ENCODE assay signal across 8 cellular contexts in the genomic region with DNA sequence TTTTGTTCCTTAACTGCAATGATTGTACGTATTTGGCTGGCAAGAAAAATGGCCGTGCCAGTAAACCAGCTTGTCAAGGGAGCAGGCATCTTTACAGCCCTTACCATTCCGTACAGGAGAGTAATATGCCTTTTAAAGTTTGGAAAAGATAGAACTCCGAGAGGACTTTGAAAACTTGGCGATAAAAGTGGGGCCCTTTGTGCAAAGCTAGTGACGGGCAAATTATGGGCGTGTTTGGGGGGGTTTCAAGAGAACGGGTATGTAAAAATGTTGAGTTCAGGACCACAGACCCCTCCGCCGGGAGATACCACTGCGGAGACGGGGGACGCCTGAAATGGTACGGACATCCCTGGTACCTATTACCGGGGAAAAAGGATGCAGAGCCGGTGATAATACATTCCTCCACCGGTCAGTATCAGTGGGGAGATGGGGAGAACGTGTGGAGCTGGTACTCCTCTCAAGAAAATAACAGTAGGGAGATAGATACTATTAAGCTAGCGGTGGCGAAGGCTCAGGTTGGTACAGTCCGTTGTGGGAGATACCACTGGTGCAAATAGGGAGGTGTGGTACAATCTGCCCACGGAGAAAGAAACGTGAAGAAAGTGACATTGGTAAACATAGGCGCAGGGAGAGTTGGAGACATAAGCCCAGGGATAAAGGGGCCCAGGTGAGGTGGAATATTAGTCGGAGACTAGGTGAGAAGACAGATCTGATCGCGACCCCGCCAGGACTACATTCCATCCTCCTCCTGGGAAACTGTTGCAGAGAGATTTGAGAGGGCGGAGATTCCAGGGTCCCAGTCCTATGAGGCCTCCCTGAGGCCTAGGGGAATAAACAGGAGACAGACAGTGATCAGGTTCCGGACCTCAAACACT. TPM values are rescaled to one million over a fixed set of nuclear protein-coding genes. Genes with fewer than 3 reads are reported as not detected.
DNase-seq lines count a peak whose midpoint lies in the region; FAIRE-seq lines count a peak whose summit lies in the region.

No MANE protein-coding gene starts in this region.

- H3K9me3 ChIP-seq in GM23248 (ENCODE audit: low read depth) = no peaks in the 10 kb centered on the region

- no peaks in the 10 kb centered on the region for H3K27me3 ChIP-seq in GM23248 (replicated peaks; ENCODE audit: insufficient read depth)

- in situ Hi-C loops in GM23248 (cut with MboI) = no loop called here

- no peaks in the 10 kb centered on the region for H3K79me2 ChIP-seq in GM23248 (ENCODE audit: insufficient read depth)

- H3K9me2 ChIP-seq in GM23248 (ENCODE audit: insufficient read depth) = no peaks in the 10 kb centered on the region

- H3K36me3 ChIP-seq in GM23248 (ENCODE audit: low read depth) = no peaks in the 10 kb centered on the region

- peak overlapping the region; percentile 97 for H3K9ac ChIP-seq in GM23248

- no peaks in the 10 kb centered on the region for H4K20me1 ChIP-seq in GM23248 (ENCODE audit: insufficient read depth)

- WGBS in GM23248 (ENCODE audit: low coverage in 1 of 2, low lambda C conversion rate in 2 of 2, missing lambda C conversion rate in 2 of 2), 2 experiments = 1 to 2% methylated on average over 27 to 30 of the region's 30 CpGs

- DNase-seq in CMK (ENCODE audit: low read depth) (peak; percentile 76), GM23248 (peak; percentile 71), NCI-H1694 (lab: John Stamatoyannopoulos, UW) (peak; percentile 73), T-helper 22 cell (ENCODE audit: low read depth) (peak; percentile 45), astrocyte of the hippocampus (ENCODE audit: low read depth, low spot score) (peak; percentile 90), hepatic stellate cell (ENCODE audit: low spot score) (peak; percentile 62), pulmonary artery endothelial cell (ENCODE audit: low read depth, low spot score) (peak; percentile 43), urothelium cell line (ENCODE audit: low spot score) (peak; percentile 77)

- H3K4me1 ChIP-seq in GM23248 (ENCODE audit: insufficient read depth) = no peaks in the 10 kb centered on the region

- peak overlapping the region; percentile 98 for H2AFZ ChIP-seq in GM23248

- no peak for FAIRE-seq in urothelium cell line (lab: Jason Lieb, UNC)

- H3K4me3 ChIP-seq in GM23248 = peak overlapping the region; percentile 82

- H3K27ac ChIP-seq in GM23248 = peak overlapping the region; percentile 81

- no peaks in the 10 kb centered on the region for H3F3A ChIP-seq in GM23248 (ENCODE audit: insufficient read depth)

- peak overlapping the region; percentile 88 for H3K4me2 ChIP-seq in GM23248 (ENCODE audit: unreplicated experiment)

RNA-seq across cellular contexts. Expression of gene SPACA5, which starts 14.5 kb away (rescaled TPM):
- total RNA-seq in GM23248 (2014; rRNA removed; shearing (Covaris generic)) = not detected in 2 replicates
- polyA plus RNA-seq in GM23248 (2016; fragmentation: Nextera tagmentation; extraction: Ambion mirVana) = not detected in 2 replicates
- total RNA-seq in pulmonary artery endothelial cell = not detected in 2 replicates

RNA-seq across cellular contexts. Expression of gene ZNF182, which starts 17.5 kb away (rescaled TPM):
- 1.0 and 1.6 TPM in 2 replicates for total RNA-seq in GM23248 (2014; rRNA removed; shearing (Covaris generic))
- polyA plus RNA-seq in GM23248 (2016; fragmentation: Nextera tagmentation; extraction: Ambion mirVana) = 2.6 TPM in 2 replicates
- total RNA-seq in pulmonary artery endothelial cell = 2.3 and 3.0 TPM in 2 replicates

RNA-seq across cellular contexts. Expression of gene ZNF630, which starts 50.2 kb away (rescaled TPM):
- 0.22 and 0.25 TPM in 2 replicates for total RNA-seq in GM23248 (2014; rRNA removed; shearing (Covaris generic))
- 0.41 and 0.53 TPM in 2 replicates for polyA plus RNA-seq in GM23248 (2016; fragmentation: Nextera tagmentation; extraction: Ambion mirVana)
- 0.40 and 2.3 TPM in 2 replicates for total RNA-seq in pulmonary artery endothelial cell

Comparison
In these comparisons a context has a peak if more than half of its experiments do, and no peak if none do; other contexts are left out.
1. Peak in every context shown above with its lines: DNase-seq, H3K4me3 ChIP-seq and H3K27ac ChIP-seq.